Comparison of ENCODE assay signal across 15 cellular contexts in the genomic region with DNA sequence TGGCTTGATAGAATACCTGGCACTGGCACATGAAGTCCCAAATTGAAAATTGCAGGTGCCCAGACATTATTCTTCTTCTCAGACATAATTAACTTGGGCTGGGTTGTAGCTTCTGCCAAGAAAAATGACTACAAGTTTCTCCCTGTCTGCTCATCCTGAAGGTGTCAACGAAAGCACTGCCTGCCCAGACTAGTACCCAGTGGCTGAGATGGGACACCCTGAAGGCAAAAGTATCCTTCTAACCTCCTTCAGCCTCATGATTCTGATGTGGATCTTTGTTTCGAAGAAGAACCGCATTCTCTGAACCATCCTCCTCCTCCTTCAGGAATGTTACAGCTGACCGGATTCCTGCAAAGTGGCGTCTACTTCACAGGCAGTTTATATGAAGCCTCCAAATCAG.
DNase-seq lines count a peak whose midpoint lies in the region; ATAC-seq, FAIRE-seq and TF ChIP-seq lines count a peak whose summit lies in the region.
"Had no signal": no experiment of that assay in that cellular context is flagged by ENCODE, and none has a peak within 500 bp of the region (broad histone marks: within the 10 kb centered on the region; RNA-seq: fewer than 3 reads in every experiment).

No MANE protein-coding gene starts in this region.

- H3K27ac ChIP-seq in IMR-90 (ENCODE audit: insufficient read depth, low read length) (no peak overlapping the region), mesendoderm (ENCODE audit: low read depth, low read length) (no peak overlapping the region), substantia nigra (ENCODE audit: low read depth, low read length, poor library complexity, severe bottlenecking) (no peak overlapping the region)
- H3K27ac ChIP-seq: 22Rv1, GM23248 had no signal

- no peak overlapping the region for H4K91ac ChIP-seq in IMR-90 (ENCODE audit: insufficient read depth, low read depth, low read length)

- no peak overlapping the region for H2AK9ac ChIP-seq in IMR-90 (replicated peaks; ENCODE audit: low read depth, low read length, poor library complexity)

- no TSS peak for BruUV-seq in IMR-90 (replicated peaks; lab: Mats Ljungman, UMichigan)

- H2BK5ac ChIP-seq in IMR-90 (ENCODE audit: low read depth, low read length, poor library complexity, severe bottlenecking) (no peak overlapping the region), mesendoderm (ENCODE audit: low read length) (no peak overlapping the region)

- H2BK120ac ChIP-seq in IMR-90 (ENCODE audit: low read depth, low read length) (no peak overlapping the region), mesendoderm (ENCODE audit: low read depth, low read length) (no peak overlapping the region)

- no peak overlapping the region for H2BK15ac ChIP-seq in IMR-90 (ENCODE audit: low read depth, low read length)
- no peak overlapping the region for H2BK15ac ChIP-seq in mesendoderm (replicated peaks; ENCODE audit: low read depth)

- in situ Hi-C loops in IMR-90 (cut with MboI; ENCODE audit: low sequenced_read_pairs), result no loop called here

- H3K18ac ChIP-seq in IMR-90 (ENCODE audit: low read depth, low read length) (peak overlapping the region; percentile 26; the same call in 1 of the 2 replicates), mesendoderm (ENCODE audit: low read length) (peak overlapping the region; percentile 28)

- no peak overlapping the region for H3K14ac ChIP-seq in IMR-90 (replicated peaks; ENCODE audit: low read depth, low read length)

- no peak overlapping the region for H3K4ac ChIP-seq in IMR-90 (ENCODE audit: low read depth, low read length)
- H3K4ac ChIP-seq in mesendoderm (ENCODE audit: low read depth, low read length), result no peak overlapping the region

- no peak overlapping the region for H2AFZ ChIP-seq in IMR-90 (replicated peaks; ENCODE audit: low read length, poor library complexity)
- H2AFZ ChIP-seq: GM23248 had no signal

- no peak for TF ChIP-seq POLR2A in IMR-90 (IDR thresholded peaks at IDR 0.05; ENCODE audit: low read depth, low read length)

- no peaks in the 10 kb centered on the region for H3K36me3 ChIP-seq in IMR-90 (ENCODE audit: control insufficient read depth, insufficient read depth, low read length)
- H3K36me3 ChIP-seq in bronchial epithelial cell (ENCODE audit: control insufficient read depth, insufficient read depth, low read length), result no peaks in the 10 kb centered on the region
- H3K36me3 ChIP-seq in mesendoderm (ENCODE audit: control insufficient read depth, insufficient read depth, low read length), result no peaks in the 10 kb centered on the region

- DNase-seq in IMR-90 (no peak), bronchial epithelial cell (ENCODE audit: low read depth) (peak; percentile 91), foreskin melanocyte (peak; percentile 5), mesendoderm (no peak), substantia nigra (lab: John Stamatoyannopoulos, UW) (no peak)
- DNase-seq in activated T-cell treated with anti-CD3 and anti-CD28 coated beads, Interleukin-2, amount 50 U/mL, for 1 hour, result no peak
- DNase-seq: C1 segment of cervical spinal cord; Calu3; CD4-positive, alpha-beta T cell; DMS 273 treated with DMSO at 0.1 percent for 48 hours; GM23248 had no signal

- intact Hi-C loops in IMR-90 (cut with micrococcal nuclease), result no loop called here

- ATAC-seq in IMR-90 (ENCODE audit: low read depth) (no peak), GM19328 (IDR thresholded peaks at IDR 0.05; ENCODE audit: unreplicated experiment) (no peak), HG03045 (IDR thresholded peaks at IDR 0.05; ENCODE audit: unreplicated experiment) (no peak)

- H4K20me1 ChIP-seq in IMR-90 (ENCODE audit: insufficient read depth, low read length), result no peaks in the 10 kb centered on the region

- H4K5ac ChIP-seq in IMR-90 (ENCODE audit: low read depth, low read length) (peak overlapping the region; percentile 67; the same call in 1 of the 2 replicates), mesendoderm (ENCODE audit: low read length) (no peak overlapping the region)

- dilution Hi-C loops in IMR-90 (cut with HindIII; ENCODE audit: low sequenced_read_pairs, unreplicated experiment), result no loop called here

- H3K79me1 ChIP-seq in IMR-90 (ENCODE audit: low read depth in 1 of 2, low read length in 2 of 2) (no peaks in the 10 kb centered on the region), mesendoderm (ENCODE audit: low read length) (no peaks in the 10 kb centered on the region)

- H3K9me1 ChIP-seq in IMR-90 (ENCODE audit: insufficient read depth, low read length), result 0 out of 2 replicates have a peak, but pooled peaks cover 2% of the 10 kb centered on the region

- no peak overlapping the region for H2AK5ac ChIP-seq in IMR-90 (ENCODE audit: low read depth, low read length)
- H2AK5ac ChIP-seq in mesendoderm (ENCODE audit: low read length), result no peak overlapping the region

- peaks cover 3% of the 10 kb centered on the region; the same call in 1 of the 2 replicates for H3K9me3 ChIP-seq in IMR-90 (ENCODE audit: control insufficient read depth, insufficient read depth, low read length)

- H3K9ac ChIP-seq in IMR-90 (ENCODE audit: low read depth, low read length), result no peak overlapping the region
- no peak overlapping the region for H3K9ac ChIP-seq in mesendoderm (ENCODE audit: low read length)
- H3K9ac ChIP-seq: GM23248 had no signal

- H3K4me1 ChIP-seq in IMR-90 (ENCODE audit: control insufficient read depth, insufficient read depth, low read length), result peaks cover 7% of the 10 kb centered on the region; the same call in 1 of the 2 replicates
- no peaks in the 10 kb centered on the region for H3K4me1 ChIP-seq in mesendoderm (ENCODE audit: control insufficient read depth, low read depth, low read length)

- no peak overlapping the region for H3K4me2 ChIP-seq in IMR-90 (ENCODE audit: low read depth, low read length)
- H3K4me2 ChIP-seq in mesendoderm (ENCODE audit: low read length), result no peak overlapping the region

- H3K27me3 ChIP-seq in IMR-90 (ENCODE audit: control insufficient read depth, insufficient read depth, low read length), result no peaks in the 10 kb centered on the region
- H3K27me3 ChIP-seq in bronchial epithelial cell (ENCODE audit: control insufficient read depth, insufficient read depth, low read length), result no peaks in the 10 kb centered on the region
- H3K27me3 ChIP-seq in mesendoderm (ENCODE audit: insufficient read depth, low read length, poor library complexity), result no peaks in the 10 kb centered on the region

- CTCF ChIA-PET in IMR-90 (lab: Yijun Ruan, JAX), result no interaction called here

- H2BK20ac ChIP-seq in IMR-90 (ENCODE audit: low read depth, low read length), result no peak overlapping the region

- FAIRE-seq in bronchial epithelial cell (lab: Jason Lieb, UNC), result peak; percentile 95
- FAIRE-seq: H54 had no signal

- TF ChIP-seq CTCF in IMR-90 (conservative IDR thresholded peaks at IDR 0.05; ENCODE audit: low read depth, low read length), result no peak
- TF ChIP-seq CTCF in bronchial epithelial cell (IDR thresholded peaks at IDR 0.05; ENCODE audit: insufficient read depth, low read length, severe bottlenecking), result no peak

- no peaks in the 10 kb centered on the region for H3K79me2 ChIP-seq in mesendoderm (ENCODE audit: control insufficient read depth, insufficient read depth, low read length)

- WGBS in IMR-90 (ENCODE audit: extremely low coverage in 2 of 2, insufficient read length in 1 of 2), 2 experiments, result no CpG with 5 or more reads among the region's 5 CpGs
- no CpG with 5 or more reads among the region's 5 CpGs for WGBS in mesendoderm (ENCODE audit: extremely low coverage, insufficient coverage, low lambda C conversion rate)

- POLR2A ChIA-PET in IMR-90 (lab: Charles Lee; ENCODE audit: unreplicated experiment), result no interaction called here

- H3K23ac ChIP-seq in IMR-90 (ENCODE audit: low read depth, low read length) (no peak overlapping the region), mesendoderm (ENCODE audit: low read length) (no peak overlapping the region)

- no peak overlapping the region for H3K56ac ChIP-seq in IMR-90 (ENCODE audit: extremely low read depth, insufficient read depth, low read length)
- no peak overlapping the region for H3K56ac ChIP-seq in mesendoderm (ENCODE audit: low read length)

- H4K8ac ChIP-seq in IMR-90 (ENCODE audit: low read depth in 2 of 2, low read length in 2 of 2) (no peak overlapping the region), mesendoderm (ENCODE audit: low read depth, low read length) (no peak overlapping the region)

- H3K4me3 ChIP-seq in IMR-90 (ENCODE audit: insufficient read depth, low read depth, low read length) (no peak overlapping the region), bronchial epithelial cell (ENCODE audit: low read depth, low read length) (no peak overlapping the region), mesendoderm (ENCODE audit: low read length) (no peak overlapping the region)
- H3K4me3 ChIP-seq: GM23248 had no signal

- TF ChIP-seq RAD21 in IMR-90 (IDR thresholded peaks at IDR 0.05; ENCODE audit: low read length), result no peak

TF ChIP-seq in IMR-90, 13 proteins besides CTCF, POLR2A, EP300 and RAD21:
- TF ChIP-seq, protein P1, sequence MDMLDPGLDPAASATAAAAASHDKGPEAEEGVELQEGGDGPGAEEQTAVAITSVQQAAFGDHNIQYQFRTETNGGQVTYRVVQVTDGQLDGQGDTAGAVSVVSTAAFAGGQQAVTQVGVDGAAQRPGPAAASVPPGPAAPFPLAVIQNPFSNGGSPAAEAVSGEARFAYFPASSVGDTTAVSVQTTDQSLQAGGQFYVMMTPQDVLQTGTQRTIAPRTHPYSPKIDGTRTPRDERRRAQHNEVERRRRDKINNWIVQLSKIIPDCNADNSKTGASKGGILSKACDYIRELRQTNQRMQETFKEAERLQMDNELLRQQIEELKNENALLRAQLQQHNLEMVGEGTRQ (IDR thresholded peaks at IDR 0.05; ENCODE audit: low read depth, low read length), result no peak

Comparison
In these comparisons a context has a peak if more than half of its experiments do, and no peak if none do; other contexts are left out.
1. DNase-seq: peak in bronchial epithelial cell (single experiment) and foreskin melanocyte (single experiment); none in IMR-90 (single experiment), mesendoderm (single experiment), activated T-cell treated with anti-CD3 and anti-CD28 coated beads, Interleukin-2, amount 50 U/mL, for 1 hour (single experiment) and substantia nigra (0 of 49).